26 cellular contexts compared by ENCODE assay signal in the genomic region with DNA sequence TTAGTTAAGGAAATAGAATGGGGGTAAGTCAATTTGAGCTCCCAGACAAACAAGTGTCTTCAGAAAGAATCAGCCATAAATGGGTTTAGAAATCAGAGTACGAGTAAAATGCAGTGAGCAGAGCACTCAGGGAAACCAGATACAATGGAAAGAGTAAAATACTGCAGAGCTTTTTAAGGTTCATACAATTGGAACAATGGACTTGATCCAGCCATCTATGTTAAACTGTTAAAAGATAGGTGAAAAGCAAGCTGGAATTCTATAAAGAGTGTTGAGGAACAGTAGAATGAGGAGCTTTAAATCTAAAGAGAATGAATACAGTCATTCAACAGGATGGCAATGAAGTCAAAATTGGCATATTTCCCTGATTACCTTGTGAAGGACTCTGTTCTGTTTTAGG.
"Had no signal": no experiment of that assay in that cellular context is flagged by ENCODE, and none has a peak within 500 bp of the region (broad histone marks: within the 10 kb centered on the region; RNA-seq: fewer than 3 reads in every experiment).

No MANE protein-coding gene starts in this region.

- H3K9me3 ChIP-seq: ascending aorta, breast epithelium, colonic mucosa had no signal

- DNase-seq: activated CD4-positive, alpha-beta memory T cell treated with anti-CD3 and anti-CD28 coated beads for 36 hours; activated CD4-positive, alpha-beta T cell treated with anti-CD3 and anti-CD28 coated beads for 36 hours; activated CD4-positive, alpha-beta T cell treated with anti-CD3 and anti-CD28 coated beads, Interleukin-2, amount 10 ng/mL, durations not matched to agents 24 days and 14 days; activated CD4-positive, CD25-positive, alpha-beta regulatory T cell; activated CD4-positive, CD25-positive, alpha-beta regulatory T cell treated with anti-CD3 and anti-CD28 coated beads, Interleukin-2, amount 50 U/mL, for 72 hours; activated CD8-positive, alpha-beta memory T cell treated with anti-CD3 and anti-CD28 coated beads, Interleukin-2, amount 10 ng/mL, durations not matched to agents 7 days and 5 days; activated CD8-positive, alpha-beta memory T cell treated with anti-CD3 and anti-CD28 coated beads, Interleukin-2, amount 50 U/mL, for 4 hours; activated CD8-positive, alpha-beta T cell treated with anti-CD3 and anti-CD28 coated beads, Interleukin-2, amount 10 ng/mL, durations not matched to agents 7 days and 5 days; activated gamma-delta T cell; activated naive CD4-positive, alpha-beta T cell; activated naive CD4-positive, alpha-beta T cell treated with anti-CD3 and anti-CD28 coated beads, Interleukin-2, amount 10 ng/mL, durations not matched to agents 7 days and 5 days; activated naive CD8-positive, alpha-beta T cell treated with anti-CD3 and anti-CD28 coated beads, Interleukin-2, amount 10 ng/mL, durations not matched to agents 7 days and 5 days; activated T-cell treated with anti-CD3 and anti-CD28 coated beads, Interleukin-2, amount 50 U/mL, for 1 hour; activated T-cell treated with anti-CD3 and anti-CD28 coated beads, Interleukin-2, amount 50 U/mL, for 48 hours; central memory CD4-positive, alpha-beta T cell; cerebellar nuclear complex; colonic mucosa; effector memory CD4-positive, alpha-beta T cell; endodermal cell; foreskin fibroblast; head of caudate nucleus; T-helper 17 cell; T1000 had no signal

- H3K4me1 ChIP-seq: ascending aorta, breast epithelium, colonic mucosa had no signal

- H3K36me3 ChIP-seq: ascending aorta, breast epithelium, cardiac muscle cell, colonic mucosa had no signal

- H3K4me3 ChIP-seq: ascending aorta, breast epithelium, cardiac muscle cell, colonic mucosa had no signal

- H3K27ac ChIP-seq: ascending aorta, breast epithelium, cardiac muscle cell, colonic mucosa had no signal

- H3K27me3 ChIP-seq: ascending aorta, breast epithelium, cardiac muscle cell, colonic mucosa had no signal
